Comparison of ENCODE assay signal across 1 cellular context in genomic region chr17:1445695-1446094, GRCh38.
TF ChIP-seq lines count a peak whose summit lies in the region.

No MANE protein-coding gene starts in this region.

TF ChIP-seq in HepG2, 621 proteins besides CTCF, POLR2A, EP300 and RAD21:
- TF ChIP-seq ZMYM3 (CRISPR knock-in tag; IDR thresholded peaks at IDR 0.05), result 0 out of 2 replicates have a peak, but pooled peaks have one; percentile 18
